Comparison of ENCODE assay signal across 17 cellular contexts in genomic region chr15:92061511-92062200, GRCh38.
DNase-seq lines count a peak whose midpoint lies in the region; ATAC-seq, FAIRE-seq and TF ChIP-seq lines count a peak whose summit lies in the region.
"Had no signal": no experiment of that assay in that cellular context is flagged by ENCODE, and none has a peak within 500 bp of the region (broad histone marks: within the 10 kb centered on the region; RNA-seq: fewer than 3 reads in every experiment).

No MANE protein-coding gene starts in this region.

- H3K4me3 Mint-ChIP-seq in activated CD8-positive, alpha-beta memory T cell treated with anti-CD3 and anti-CD28 coated beads, Interleukin-2, amount 10 ng/mL, durations not matched to agents 7 days and 5 days = no peak overlapping the region

- ATAC-seq in activated CD8-positive, alpha-beta memory T cell treated with anti-CD3 and anti-CD28 coated beads, Interleukin-2, amount 10 ng/mL, durations not matched to agents 7 days and 5 days = no peak
- ATAC-seq in Right ventricle myocardium inferior (no peak), HG03378 (IDR thresholded peaks at IDR 0.05; ENCODE audit: unreplicated experiment) (no peak)

- intact Hi-C loops in Right ventricle myocardium inferior (cut with DNase I) (no loop called here), ascending aorta (cut with DNase I) (no loop called here)

- H3K4me1 Mint-ChIP-seq in activated CD8-positive, alpha-beta memory T cell treated with anti-CD3 and anti-CD28 coated beads, Interleukin-2, amount 10 ng/mL, durations not matched to agents 7 days and 5 days = no peaks in the 10 kb centered on the region

- H3K27me3 ChIP-seq in right atrium auricular region = no peaks in the 10 kb centered on the region
- H3K27me3 ChIP-seq in ascending aorta = no peaks in the 10 kb centered on the region
- no peaks in the 10 kb centered on the region for H3K27me3 ChIP-seq in small intestine (ENCODE audit: control insufficient read depth in 2 of 2, insufficient read depth in 2 of 2, low read length in 2 of 2)

- WGBS in small intestine, 3 donors = 88 to 93% (median 90%) methylated on average over 7 of the region's 7 CpGs

- no peak for TF ChIP-seq CTCF in right atrium auricular region (IDR thresholded peaks at IDR 0.05)
- TF ChIP-seq CTCF in ascending aorta (IDR thresholded peaks at IDR 0.05) = no peak

- no peak for FAIRE-seq in small intestine (lab: Jason Lieb, UNC)
- FAIRE-seq: H54 had no signal

- H3K4me1 ChIP-seq in right atrium auricular region = peaks cover 0 to 64% of the 10 kb centered on the region in 2 donors
- peaks cover 7 to 10% of the 10 kb centered on the region in 2 donors for H3K4me1 ChIP-seq in ascending aorta
- H3K4me1 ChIP-seq in small intestine (ENCODE audit: control insufficient read depth in 2 of 2, insufficient read depth in 1 of 2, low read depth in 1 of 2, low read length in 1 of 2) = no peaks in the 10 kb centered on the region

- H3K27ac ChIP-seq in right atrium auricular region (peak overlapping the region; percentile 74 to 76), ascending aorta (peak overlapping the region; percentile 50 to 54), small intestine (ENCODE audit: low read depth in 1 of 2, low read length in 1 of 2) (no peak overlapping the region)

- H3K36me3 Mint-ChIP-seq in activated CD8-positive, alpha-beta memory T cell treated with anti-CD3 and anti-CD28 coated beads, Interleukin-2, amount 10 ng/mL, durations not matched to agents 7 days and 5 days = no peaks in the 10 kb centered on the region

- no peaks in the 10 kb centered on the region for H3K27me3 Mint-ChIP-seq in activated CD8-positive, alpha-beta memory T cell treated with anti-CD3 and anti-CD28 coated beads, Interleukin-2, amount 10 ng/mL, durations not matched to agents 7 days and 5 days

- no peaks in the 10 kb centered on the region for H3K9me3 ChIP-seq in right atrium auricular region
- H3K9me3 ChIP-seq in ascending aorta = no peaks in the 10 kb centered on the region
- H3K9me3 ChIP-seq in small intestine (ENCODE audit: control insufficient read depth, low read depth) = no peaks in the 10 kb centered on the region

- H3K4me3 ChIP-seq in right atrium auricular region (no peak overlapping the region), ascending aorta (no peak overlapping the region), small intestine (ENCODE audit: low read depth in 1 of 2, low read length in 2 of 2) (no peak overlapping the region)

- no peaks in the 10 kb centered on the region for H3K36me3 ChIP-seq in right atrium auricular region
- H3K36me3 ChIP-seq in ascending aorta = no peaks in the 10 kb centered on the region
- H3K36me3 ChIP-seq in small intestine (ENCODE audit: control insufficient read depth in 2 of 2, insufficient read depth in 2 of 2, low read length in 2 of 2) = no peaks in the 10 kb centered on the region

- peak; percentile 40 for DNase-seq in activated CD8-positive, alpha-beta memory T cell treated with anti-CD3 and anti-CD28 coated beads for 24 hours
- DNase-seq in activated CD8-positive, alpha-beta memory T cell treated with anti-CD3 and anti-CD28 coated beads, Interleukin-2, amount 10 ng/mL, durations not matched to agents 7 days and 5 days = no peak
- DNase-seq in right atrium auricular region (ENCODE audit: low spot score) = no peak
- no peak for DNase-seq in Right ventricle myocardium inferior (ENCODE audit: missing footprints)
- no peak for DNase-seq in ascending aorta (ENCODE audit: low spot score in 2 of 2)
- no peak for DNase-seq in small intestine
- DNase-seq: Calu3, Karpas-422, NCI-H1092, NCI-H1417 treated with DMSO at 0.1 percent for 48 hours, NCI-H187 treated with DMSO at 0.1 percent for 48 hours, NCI-H2107, NCI-H526 treated with DMSO at 0.1 percent for 48 hours, RPMI8226, SHP77 treated with DMSO at 0.1 percent for 48 hours had no signal

- CTCF ChIA-PET in activated CD8-positive, alpha-beta memory T cell treated with anti-CD3 and anti-CD28 coated beads, Interleukin-2, amount 10 ng/mL, durations not matched to agents 7 days and 5 days (lab: Charles Lee) = no interaction called here

- no peaks in the 10 kb centered on the region for H3K9me3 Mint-ChIP-seq in activated CD8-positive, alpha-beta memory T cell treated with anti-CD3 and anti-CD28 coated beads, Interleukin-2, amount 10 ng/mL, durations not matched to agents 7 days and 5 days (ENCODE audit: low read depth)

- H3K27ac Mint-ChIP-seq in activated CD8-positive, alpha-beta memory T cell treated with anti-CD3 and anti-CD28 coated beads, Interleukin-2, amount 10 ng/mL, durations not matched to agents 7 days and 5 days = no peak overlapping the region

Comparison
In these comparisons a context has a peak if more than half of its experiments do, and no peak if none do; other contexts are left out.
1. H3K27ac ChIP-seq: peak in right atrium auricular region (2 of 2) and ascending aorta (2 of 2); none in small intestine (0 of 2).